In genomic region chr6:18405477-18406293, GRCh38 we compare ENCODE assay signal across 12 cellular contexts. TPM values are rescaled to one million over a fixed set of nuclear protein-coding genes. Genes with fewer than 3 reads are reported as not detected.
A peak's percentile ranks its signal among the peaks of the same experiment; 100 is the strongest.
DNase-seq lines count a peak whose midpoint lies in the region; ATAC-seq, FAIRE-seq and TF ChIP-seq lines count a peak whose summit lies in the region.
"Had no signal": no experiment of that assay in that cellular context is flagged by ENCODE, and none has a peak within 500 bp of the region (broad histone marks: within the 10 kb centered on the region; RNA-seq: fewer than 3 reads in every experiment).

No MANE protein-coding gene starts in this region.

- TF ChIP-seq POLR2A in esophagus squamous epithelium (IDR thresholded peaks at IDR 0.05) = no peak

- no peak for DNase-seq in activated naive CD4-positive, alpha-beta T cell treated with anti-CD3 and anti-CD28 coated beads, Interleukin-2, amount 50 U/mL, for 72 hours (ENCODE audit: low spot score in 2 of 2)
- no peak for DNase-seq in activated naive CD4-positive, alpha-beta T cell treated with anti-CD3 and anti-CD28 coated beads for 36 hours
- peak; percentile 67 for DNase-seq in hepatic stellate cell (ENCODE audit: low spot score)
- DNase-seq in urothelium cell line (ENCODE audit: low spot score) = peak; percentile 70
- no peak for DNase-seq in NCI-H146 (lab: John Stamatoyannopoulos, UW)
- no peak for DNase-seq in esophagus squamous epithelium (lab: John Stamatoyannopoulos, UW)
- DNase-seq in DMS114 treated with DMSO at 0.1 percent for 48 hours (lab: John Stamatoyannopoulos, UW; ENCODE audit: unreplicated experiment) = no peak
- DNase-seq: activated CD8-positive, alpha-beta memory T cell treated with anti-CD3 and anti-CD28 coated beads for 24 hours; NK-92 treated with Interleukin-12 subunit alpha and Interleukin-12 subunit beta, amount 100 ng/mL, for 24 hours; stimulated activated CD4-positive, alpha-beta T cell treated with anti-CD3 and anti-CD28 coated beads, Interleukin-4, amount 100 ng/mL, for 1 hour had no signal

- H3K4me3 Mint-ChIP-seq in activated naive CD4-positive, alpha-beta T cell treated with anti-CD3 and anti-CD28 coated beads for 36 hours = no peak overlapping the region
- no peak overlapping the region for H3K4me3 Mint-ChIP-seq in activated T-helper 17 cell treated with anti-CD3 and anti-CD28 coated beads, Interleukin-2, amount 50 U/mL, for 72 hours
- H3K4me3 Mint-ChIP-seq: memory B cell had no signal

- H3K4me3 ChIP-seq in esophagus squamous epithelium = no peak overlapping the region

- H3K27me3 Mint-ChIP-seq in activated naive CD4-positive, alpha-beta T cell treated with anti-CD3 and anti-CD28 coated beads for 36 hours (ENCODE audit: low read depth) = no peaks in the 10 kb centered on the region
- no peaks in the 10 kb centered on the region for H3K27me3 Mint-ChIP-seq in activated T-helper 17 cell treated with anti-CD3 and anti-CD28 coated beads, Interleukin-2, amount 50 U/mL, for 72 hours
- H3K27me3 Mint-ChIP-seq: memory B cell had no signal

- H3K27me3 ChIP-seq in esophagus squamous epithelium = no peaks in the 10 kb centered on the region

- H3K9me3 Mint-ChIP-seq in activated naive CD4-positive, alpha-beta T cell treated with anti-CD3 and anti-CD28 coated beads, Interleukin-2, amount 50 U/mL, for 72 hours = peaks cover 0 to 5% of the 10 kb centered on the region in 2 donors
- H3K9me3 Mint-ChIP-seq in activated naive CD4-positive, alpha-beta T cell treated with anti-CD3 and anti-CD28 coated beads for 36 hours = no peaks in the 10 kb centered on the region
- H3K9me3 Mint-ChIP-seq in activated T-helper 17 cell treated with anti-CD3 and anti-CD28 coated beads, Interleukin-2, amount 50 U/mL, for 72 hours = no peaks in the 10 kb centered on the region

- no peak for FAIRE-seq in urothelium cell line (lab: Jason Lieb, UNC)

- no peak overlapping the region for H3K27ac ChIP-seq in esophagus squamous epithelium

- CTCF ChIA-PET in activated naive CD4-positive, alpha-beta T cell treated with anti-CD3 and anti-CD28 coated beads for 36 hours (lab: Charles Lee) = interaction anchor here (0.6 kb wide), 1 partner anchor 103 kb away, joined by 3 read pairs; no protein-coding TSS in a partner anchor

- H3K9me3 ChIP-seq in esophagus squamous epithelium = no peaks in the 10 kb centered on the region

- H3K27ac Mint-ChIP-seq in activated naive CD4-positive, alpha-beta T cell treated with anti-CD3 and anti-CD28 coated beads, Interleukin-2, amount 50 U/mL, for 72 hours = no peak overlapping the region
- H3K27ac Mint-ChIP-seq in activated naive CD4-positive, alpha-beta T cell treated with anti-CD3 and anti-CD28 coated beads for 36 hours = no peak overlapping the region
- H3K27ac Mint-ChIP-seq in activated T-helper 17 cell treated with anti-CD3 and anti-CD28 coated beads, Interleukin-2, amount 50 U/mL, for 72 hours = no peak overlapping the region
- H3K27ac Mint-ChIP-seq: memory B cell had no signal

- H3K36me3 Mint-ChIP-seq in activated naive CD4-positive, alpha-beta T cell treated with anti-CD3 and anti-CD28 coated beads, Interleukin-2, amount 50 U/mL, for 72 hours = peaks cover 11 to 17% of the 10 kb centered on the region in 2 donors
- H3K36me3 Mint-ChIP-seq in activated naive CD4-positive, alpha-beta T cell treated with anti-CD3 and anti-CD28 coated beads for 36 hours (ENCODE audit: low read depth) = no peaks in the 10 kb centered on the region
- H3K36me3 Mint-ChIP-seq in activated T-helper 17 cell treated with anti-CD3 and anti-CD28 coated beads, Interleukin-2, amount 50 U/mL, for 72 hours (ENCODE audit: low read depth) = no peaks in the 10 kb centered on the region

- ATAC-seq in activated naive CD4-positive, alpha-beta T cell treated with anti-CD3 and anti-CD28 coated beads, Interleukin-2, amount 50 U/mL, for 72 hours = peak; percentile 41 to 49
- ATAC-seq in activated T-helper 17 cell treated with anti-CD3 and anti-CD28 coated beads, Interleukin-2, amount 50 U/mL, for 72 hours (replicated peaks) = peak; percentile 59

- no peak for TF ChIP-seq CTCF in esophagus squamous epithelium (IDR thresholded peaks at IDR 0.05)

- H3K4me1 Mint-ChIP-seq in activated naive CD4-positive, alpha-beta T cell treated with anti-CD3 and anti-CD28 coated beads for 36 hours (ENCODE audit: low read depth) = peaks cover 10% of the 10 kb centered on the region
- H3K4me1 Mint-ChIP-seq in activated T-helper 17 cell treated with anti-CD3 and anti-CD28 coated beads, Interleukin-2, amount 50 U/mL, for 72 hours = no peaks in the 10 kb centered on the region

- H3K36me3 ChIP-seq in esophagus squamous epithelium = peaks cover 0 to 52% (median 0%) of the 10 kb centered on the region in 3 donors

- WGBS in esophagus squamous epithelium, 2 donors = 30 to 61% methylated on average over 4 of the region's 4 CpGs

- intact Hi-C loops in activated naive CD4-positive, alpha-beta T cell treated with anti-CD3 and anti-CD28 coated beads for 36 hours (cut with micrococcal nuclease) = loop anchor here (10.0 kb wide), 1 partner anchor 1999 kb away; the partner anchor contains the start of gene E2F3
- intact Hi-C loops in esophagus squamous epithelium (cut with DNase I) = no loop called here

- H3K4me1 ChIP-seq in esophagus squamous epithelium = peaks cover 0 to 17% (median 3%) of the 10 kb centered on the region in 3 donors

RNA-seq across cellular contexts. Expression of gene RNF144B, which starts 18.5 kb away (rescaled TPM):
- under 1 TPM; 0.91 to 0.95 TPM for total RNA-seq in activated naive CD4-positive, alpha-beta T cell treated with anti-CD3 and anti-CD28 coated beads, Interleukin-2, amount 50 U/mL, for 72 hours
- total RNA-seq in activated naive CD4-positive, alpha-beta T cell treated with anti-CD3 and anti-CD28 coated beads for 36 hours = 1 to 10 TPM; 1.5 to 3.2 TPM
- 1 to 10 TPM in 1 of 2 donors, under 1 TPM in 1; 0.93 to 1.4 TPM for total RNA-seq in activated T-helper 17 cell treated with anti-CD3 and anti-CD28 coated beads, Interleukin-2, amount 50 U/mL, for 72 hours
- total RNA-seq in esophagus squamous epithelium = 10 to 100 TPM in 3 of 4 donors, 1 to 10 TPM in 1; 7.6 to 19.0 (median 12.5) TPM

Comparison
In these comparisons a context has a peak if more than half of its experiments do, and no peak if none do; other contexts are left out.
1. DNase-seq: peak in hepatic stellate cell (single experiment) and urothelium cell line (single experiment); none in activated naive CD4-positive, alpha-beta T cell treated with anti-CD3 and anti-CD28 coated beads, Interleukin-2, amount 50 U/mL, for 72 hours (0 of 2), activated naive CD4-positive, alpha-beta T cell treated with anti-CD3 and anti-CD28 coated beads for 36 hours (single experiment), NCI-H146 (single experiment), esophagus squamous epithelium (single experiment) and DMS114 treated with DMSO at 0.1 percent for 48 hours (single experiment).